Comparison of ENCODE assay signal across 9 cellular contexts in genomic region chr5:141515141-141515540, GRCh38. TPM values are rescaled to one million over a fixed set of nuclear protein-coding genes. Genes with fewer than 3 reads are reported as not detected.
DNase-seq lines count a peak whose midpoint lies in the region; ATAC-seq and TF ChIP-seq lines count a peak whose summit lies in the region.
"Had no signal": no experiment of that assay in that cellular context is flagged by ENCODE, and none has a peak within 500 bp of the region (broad histone marks: within the 10 kb centered on the region; RNA-seq: fewer than 3 reads in every experiment).

No MANE protein-coding gene starts in this region.

- intact Hi-C loops in thyroid gland (cut with DNase I) = loop anchor here (5.0 kb wide), 1 partner anchor 38 kb away; the partner anchor contains the start of gene PCDHGC3

- H3K36me3 Mint-ChIP-seq in T-helper 17 cell (ENCODE audit: low read depth) = peaks cover 2% of the 10 kb centered on the region

- H3K4me3 ChIP-seq in rectal smooth muscle tissue (ENCODE audit: low read length) (no peak overlapping the region), thyroid gland (replicated peaks in 1 of 3) (no peak overlapping the region)

- peak overlapping the region; percentile 52 for H3K4me3 Mint-ChIP-seq in T-helper 17 cell

- H3K27ac ChIP-seq in rectal smooth muscle tissue (ENCODE audit: low read depth, low read length) (peak overlapping the region; percentile 91), thyroid gland (no peak overlapping the region)

- DNase-seq in G401 (ENCODE audit: low spot score) = peak; percentile 51
- no peak for DNase-seq in T-helper 17 cell
- DNase-seq in germinal center (ENCODE audit: low spot score) = peak; percentile 22
- DNase-seq in thyroid gland = no peak
- DNase-seq in SIG-M5 (lab: John Stamatoyannopoulos, UW) = no peak
- DNase-seq in NCI-H2196 treated with DMSO at 0.1 percent for 48 hours (lab: John Stamatoyannopoulos, UW; ENCODE audit: unreplicated experiment) = no peak
- DNase-seq: stimulated activated CD4-positive, alpha-beta T cell treated with anti-CD3 and anti-CD28 coated beads, Interleukin-4, amount 100 ng/mL, for 4 hours had no signal

- H3K27me3 Mint-ChIP-seq in T-helper 17 cell = no peaks in the 10 kb centered on the region

- H3K9ac ChIP-seq in rectal smooth muscle tissue (ENCODE audit: low read length) = no peak overlapping the region

- TF ChIP-seq POLR2A in thyroid gland (IDR thresholded peaks at IDR 0.05) = no peak

- 82 to 90% methylated on average over 3 of the region's 3 CpGs for WGBS in thyroid gland, 2 donors

- peaks cover 26% of the 10 kb centered on the region for H3K4me1 Mint-ChIP-seq in T-helper 17 cell

- H3K27ac Mint-ChIP-seq in T-helper 17 cell = peak overlapping the region; percentile 89

- no peaks in the 10 kb centered on the region for H3K27me3 ChIP-seq in rectal smooth muscle tissue (ENCODE audit: control insufficient read depth, insufficient read depth, low read length)
- H3K27me3 ChIP-seq in thyroid gland = no peaks in the 10 kb centered on the region

- H3K36me3 ChIP-seq in rectal smooth muscle tissue (ENCODE audit: control insufficient read depth, insufficient read depth, low read length) (peaks cover 8% of the 10 kb centered on the region), thyroid gland (peaks cover 9 to 13% of the 10 kb centered on the region in 2 donors)

- peaks cover 14% of the 10 kb centered on the region for H3K4me1 ChIP-seq in rectal smooth muscle tissue (ENCODE audit: control insufficient read depth, insufficient read depth, low read length)
- H3K4me1 ChIP-seq in thyroid gland = peaks cover 14 to 37% of the 10 kb centered on the region in 2 donors

- in situ Hi-C loops in G401 (cut with HindIII; ENCODE audit: low sequenced_read_pairs) = no loop called here

- H3K9me3 ChIP-seq in T-helper 17 cell (ENCODE audit: control insufficient read depth, low read length, poor library complexity, severe bottlenecking) = no peaks in the 10 kb centered on the region
- no peaks in the 10 kb centered on the region for H3K9me3 ChIP-seq in thyroid gland

- no peak for TF ChIP-seq CTCF in thyroid gland (IDR thresholded peaks at IDR 0.05)

- ATAC-seq in T-helper 17 cell (no peak), HG02884 (IDR thresholded peaks at IDR 0.05; ENCODE audit: unreplicated experiment) (no peak)

RNA-seq across cellular contexts. Expression of gene PCDHGC5, which starts 26.3 kb away (rescaled TPM):
- total RNA-seq in G401 (2014; rRNA removed; shearing (Covaris generic)) = 0.14 and 0.18 TPM in 2 replicates
- not detected for total RNA-seq in T-helper 17 cell
- total RNA-seq in thyroid gland = 1 to 10 TPM; 1.8 to 3.4 (median 2.1) TPM

RNA-seq across cellular contexts. Expression of gene PCDHGC4, which starts 30.3 kb away (rescaled TPM):
- total RNA-seq in G401 (2014; rRNA removed; shearing (Covaris generic)) = not detected in 2 replicates
- total RNA-seq in T-helper 17 cell = not detected
- total RNA-seq in thyroid gland = 10 to 100 TPM in 1 of 4 donors, 1 to 10 TPM in 3; 2.5 to 10.7 (median 4.8) TPM

RNA-seq across cellular contexts. Expression of gene PCDHGC3, which starts 39.4 kb away (rescaled TPM):
- 1.0 and 7.7 TPM in 2 replicates for total RNA-seq in G401 (2014; rRNA removed; shearing (Covaris generic))
- total RNA-seq in T-helper 17 cell (not detected), thyroid gland (10 to 100 TPM; 24.7 to 31.5 (median 27.6) TPM)

Comparison
In these comparisons a context has a peak if more than half of its experiments do, and no peak if none do; other contexts are left out.
1. DNase-seq: peak in G401 (single experiment) and germinal center (single experiment); none in T-helper 17 cell (0 of 3), thyroid gland (0 of 2), SIG-M5 (single experiment) and NCI-H2196 treated with DMSO at 0.1 percent for 48 hours (single experiment).